In the genomic region with DNA sequence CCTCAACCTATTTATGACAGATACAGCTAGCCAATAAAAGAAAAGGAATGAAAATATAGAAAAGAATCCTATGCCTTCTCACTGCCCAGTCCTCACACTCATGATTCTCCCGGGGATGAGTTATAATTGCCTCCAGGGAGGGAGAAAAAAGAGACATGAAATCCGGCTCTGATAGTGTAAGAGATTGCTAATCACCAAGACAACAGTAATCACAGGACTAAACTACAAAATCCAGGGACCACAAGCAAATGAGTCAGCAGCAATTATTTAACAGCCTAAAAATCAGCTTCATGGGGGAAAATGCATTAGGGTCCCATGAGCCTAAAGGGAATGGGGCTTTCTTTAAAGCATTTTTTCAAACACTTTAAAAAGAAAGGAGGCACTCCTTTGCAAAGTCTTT, we compare ENCODE assay signal across 14 cellular contexts.
DNase-seq lines count a peak whose midpoint lies in the region; ATAC-seq and TF ChIP-seq lines count a peak whose summit lies in the region.
"Had no signal": no experiment of that assay in that cellular context is flagged by ENCODE, and none has a peak within 500 bp of the region (broad histone marks: within the 10 kb centered on the region; RNA-seq: fewer than 3 reads in every experiment).

No MANE protein-coding gene starts in this region.

- H3K4me3 ChIP-seq in epithelial cell of esophagus (ENCODE audit: low read length) (no peak overlapping the region), trophoblast cell (ENCODE audit: low read depth, low read length) (no peak overlapping the region)
- H3K4me3 ChIP-seq: MG63 had no signal

- no peak overlapping the region for H2BK120ac ChIP-seq in trophoblast cell (ENCODE audit: insufficient read depth, low read length, poor library complexity)

- no peak for TF ChIP-seq CTCF in epithelial cell of esophagus (IDR thresholded peaks at IDR 0.05; ENCODE audit: insufficient read depth, low read depth, low read length, missing control alignments)

- H2AK5ac ChIP-seq in trophoblast cell (ENCODE audit: low read length), result no peak overlapping the region

- H4K8ac ChIP-seq in trophoblast cell (ENCODE audit: low read depth, low read length), result no peak overlapping the region

- no peak overlapping the region for H2BK5ac ChIP-seq in trophoblast cell (ENCODE audit: low read depth, low read length, poor library complexity)

- no peak overlapping the region for H3K4me2 ChIP-seq in trophoblast cell (ENCODE audit: low read length)

- in situ Hi-C loops in G401 (cut with HindIII; ENCODE audit: low sequenced_read_pairs), result no loop called here

- no peaks in the 10 kb centered on the region for H3K9me3 ChIP-seq in trophoblast cell (ENCODE audit: insufficient read depth, low read depth, low read length)
- H3K9me3 ChIP-seq: MG63 had no signal

- no peaks in the 10 kb centered on the region for H3K27me3 ChIP-seq in trophoblast cell (ENCODE audit: insufficient read depth, low read length)
- H3K27me3 ChIP-seq: MG63 had no signal

- H3K23ac ChIP-seq in trophoblast cell (ENCODE audit: low read length), result no peak overlapping the region

- no peak overlapping the region for H2BK12ac ChIP-seq in trophoblast cell (ENCODE audit: low read length)

- peak; percentile 0 for DNase-seq in G401 (ENCODE audit: low spot score)
- DNase-seq in OCI-M1 (lab: John Stamatoyannopoulos, UW), result peak; percentile 34
- peak; percentile 50 for DNase-seq in epithelial cell of esophagus (ENCODE audit: low read depth)
- peak; percentile 1 to 42 for DNase-seq in trophoblast cell
- no peak for DNase-seq in DMS79 treated with DMSO at 0.1 percent for 48 hours (lab: John Stamatoyannopoulos, UW)
- no peak for DNase-seq in SKM-1 (lab: John Stamatoyannopoulos, UW; ENCODE audit: unreplicated experiment)
- DNase-seq: activated CD4-positive, alpha-beta T cell treated with anti-CD3 and anti-CD28 coated beads, Interleukin-2, amount 50 U/mL, for 4 hours; activated T-cell treated with anti-CD3 and anti-CD28 coated beads, Interleukin-2, amount 50 U/mL, for 24 hours; CD4-positive, alpha-beta memory T cell; GDM1; MG63; naive thymus-derived CD8-positive, alpha-beta T cell had no signal

- no peak overlapping the region for H2AFZ ChIP-seq in trophoblast cell (ENCODE audit: insufficient read depth, low read length, poor library complexity)

- no peak overlapping the region for H4K12ac ChIP-seq in trophoblast cell (ENCODE audit: low read depth, low read length)

- H3K4ac ChIP-seq in trophoblast cell (ENCODE audit: low read depth, low read length), result no peak overlapping the region

- H3K79me2 ChIP-seq in trophoblast cell (ENCODE audit: control insufficient read depth, insufficient read depth, low read length, poor library complexity), result no peaks in the 10 kb centered on the region

- H3K14ac ChIP-seq in trophoblast cell (ENCODE audit: low read length), result no peak overlapping the region

- no CpG with 5 or more reads among the region's 2 CpGs for WGBS in trophoblast cell (ENCODE audit: extremely low coverage, insufficient coverage, insufficient read length)

- H3K9ac ChIP-seq in trophoblast cell (ENCODE audit: low read length), result no peak overlapping the region

- H3K4me1 ChIP-seq in trophoblast cell (ENCODE audit: control insufficient read depth in 1 of 2, insufficient read depth in 2 of 2, low read length in 2 of 2), result no peaks in the 10 kb centered on the region

- H4K91ac ChIP-seq in trophoblast cell (ENCODE audit: low read depth, low read length), result no peak overlapping the region

- H3K36me3 ChIP-seq in trophoblast cell (ENCODE audit: control insufficient read depth in 1 of 2, insufficient read depth in 2 of 2, low read length in 2 of 2), result no peaks in the 10 kb centered on the region
- H3K36me3 ChIP-seq: MG63 had no signal

- H3K27ac ChIP-seq in trophoblast cell (ENCODE audit: low read depth, low read length), result no peak overlapping the region

- no peak overlapping the region for H3K18ac ChIP-seq in trophoblast cell (ENCODE audit: low read length)

- ATAC-seq in HG03571 (IDR thresholded peaks at IDR 0.05; ENCODE audit: unreplicated experiment) (no peak), HG02938 (IDR thresholded peaks at IDR 0.05; ENCODE audit: unreplicated experiment) (no peak)
- ATAC-seq: naive thymus-derived CD8-positive, alpha-beta T cell had no signal

- no peaks in the 10 kb centered on the region for H3K79me1 ChIP-seq in trophoblast cell (ENCODE audit: low read length)

Comparison
In these comparisons a context has a peak if more than half of its experiments do, and no peak if none do; other contexts are left out.
1. DNase-seq: peak in G401 (single experiment), OCI-M1 (single experiment), epithelial cell of esophagus (single experiment) and trophoblast cell (2 of 2); none in DMS79 treated with DMSO at 0.1 percent for 48 hours (single experiment) and SKM-1 (single experiment).